25 cellular contexts compared by ENCODE assay signal in the genomic region with DNA sequence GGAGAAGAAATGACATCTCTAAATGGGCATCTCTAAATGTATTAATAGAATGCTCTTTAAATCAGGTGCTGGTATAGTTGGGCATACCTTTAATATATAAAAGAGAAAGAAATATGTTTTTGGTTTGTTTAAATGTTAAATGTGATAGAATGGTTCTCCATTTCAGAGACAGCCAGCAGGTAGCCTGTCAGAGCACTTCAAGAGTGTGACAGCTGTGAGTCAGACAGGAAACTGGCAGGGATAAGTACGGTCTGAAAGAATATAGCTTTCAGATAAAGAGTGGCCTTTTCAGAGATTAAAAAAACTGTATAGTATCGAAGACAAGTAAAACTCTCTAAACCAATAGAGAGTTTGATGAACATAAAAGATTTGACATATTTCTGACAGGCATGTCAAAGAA.
DNase-seq lines count a peak whose midpoint lies in the region; ATAC-seq and TF ChIP-seq lines count a peak whose summit lies in the region.
"Had no signal": no experiment of that assay in that cellular context is flagged by ENCODE, and none has a peak within 500 bp of the region (broad histone marks: within the 10 kb centered on the region; RNA-seq: fewer than 3 reads in every experiment).

No MANE protein-coding gene starts in this region.

- H3K14ac ChIP-seq in mesenchymal stem cell (ENCODE audit: low read length in 2 of 2) = no peak overlapping the region

- no peak overlapping the region for H3K18ac ChIP-seq in mesenchymal stem cell (ENCODE audit: low read depth in 1 of 2, low read length in 2 of 2)

- no peak overlapping the region for H2AFZ ChIP-seq in mesenchymal stem cell (ENCODE audit: low read depth, low read length)

- H3K27me3 ChIP-seq in BE2C (no peaks in the 10 kb centered on the region), RWPE2 (ENCODE audit: insufficient read depth, poor library complexity, severe bottlenecking) (no peaks in the 10 kb centered on the region), mesenchymal stem cell (ENCODE audit: control insufficient read depth in 1 of 2, insufficient read depth in 1 of 2, low read length in 2 of 2) (no peaks in the 10 kb centered on the region)
- H3K27me3 ChIP-seq: breast epithelium, gastrocnemius medialis, Peyer's patch, SJCRH30, transverse colon had no signal

- TF ChIP-seq CTCF in BE2C (IDR thresholded peaks at IDR 0.05; ENCODE audit: low read depth, low read length) (no peak), RWPE2 (IDR thresholded peaks at IDR 0.05; ENCODE audit: poor library complexity, severe bottlenecking) (no peak)

- H3K4me3 ChIP-seq in BE2C (ENCODE audit: low read depth, low read length) (no peak overlapping the region), RWPE2 (ENCODE audit: severe bottlenecking) (no peak overlapping the region), mesenchymal stem cell (ENCODE audit: insufficient read depth in 1 of 2, low read depth in 1 of 2, low read length in 2 of 2) (no peak overlapping the region)
- H3K4me3 ChIP-seq: breast epithelium, gastrocnemius medialis, HAP-1, Peyer's patch, SJCRH30, transverse colon had no signal

- H3K9me3 ChIP-seq in BE2C = no peaks in the 10 kb centered on the region
- H3K9me3 ChIP-seq in RWPE2 (ENCODE audit: severe bottlenecking) = no peaks in the 10 kb centered on the region
- H3K9me3 ChIP-seq in mesenchymal stem cell (ENCODE audit: control insufficient read depth, low read length) = peaks cover 4% of the 10 kb centered on the region
- H3K9me3 ChIP-seq: gastrocnemius medialis, HAP-1, Peyer's patch, SJCRH30, transverse colon had no signal

- no peak overlapping the region for H4K8ac ChIP-seq in mesenchymal stem cell (ENCODE audit: low read length)

- H3K23ac ChIP-seq in mesenchymal stem cell (ENCODE audit: low read length in 2 of 2) = no peak overlapping the region

- no peak overlapping the region for H3K9ac ChIP-seq in mesenchymal stem cell (ENCODE audit: low read length)

- H4K91ac ChIP-seq in mesenchymal stem cell (ENCODE audit: low read length) = no peak overlapping the region

- no peak overlapping the region for H2AK5ac ChIP-seq in mesenchymal stem cell (ENCODE audit: low read length, severe bottlenecking)

- DNase-seq in BE2C (peak; percentile 12), Daoy (ENCODE audit: low read depth) (peak; percentile 9), NCI-H2029 treated with DMSO at 0.1 percent for 48 hours (lab: John Stamatoyannopoulos, UW) (peak; percentile 22), RWPE2 (ENCODE audit: low spot score) (no peak), mesenchymal stem cell (no peak), hypothalamus (lab: John Stamatoyannopoulos, UW) (no peak)
- DNase-seq: ACHN; activated CD4-positive, alpha-beta T cell treated with anti-CD3 and anti-CD28 coated beads, Interleukin-2, amount 10 ng/mL, durations not matched to agents 24 days and 14 days; activated effector memory CD4-positive, alpha-beta T cell treated with Interleukin-2 at 50 U/mL for 16 hours; activated T-cell treated with anti-CD3 and anti-CD28 coated beads, Interleukin-2, amount 50 U/mL, for 1 hour; CD8-positive, alpha-beta memory T cell; gastrocnemius medialis; NCI-H526 treated with DMSO at 0.1 percent for 48 hours; nephron progenitor cell; Peyer's patch; SJCRH30; stimulated activated CD4-positive, alpha-beta T cell treated with anti-CD3 and anti-CD28 coated beads, Interleukin-4, amount 100 ng/mL, for 4 hours; SW 1271; transverse colon had no signal

- H2BK12ac ChIP-seq in mesenchymal stem cell (ENCODE audit: low read length in 2 of 2) = no peak overlapping the region

- no CpG with 5 or more reads among the region's 2 CpGs for WGBS in mesenchymal stem cell

- H2BK15ac ChIP-seq in mesenchymal stem cell (ENCODE audit: low read depth, poor library complexity, severe bottlenecking) = no peak overlapping the region

- H3K36me3 ChIP-seq in BE2C (no peaks in the 10 kb centered on the region), RWPE2 (ENCODE audit: low read depth) (no peaks in the 10 kb centered on the region), mesenchymal stem cell (ENCODE audit: control insufficient read depth in 1 of 2, insufficient read depth in 2 of 2, low read depth in 1 of 2, low read length in 2 of 2) (no peaks in the 10 kb centered on the region)
- H3K36me3 ChIP-seq: breast epithelium, gastrocnemius medialis, HAP-1, Peyer's patch, SJCRH30, transverse colon had no signal

- H3K4ac ChIP-seq in mesenchymal stem cell (ENCODE audit: low read depth in 1 of 2, low read length in 2 of 2) = no peak overlapping the region

- H3K4me1 ChIP-seq in BE2C (peaks cover 9% of the 10 kb centered on the region), RWPE2 (ENCODE audit: insufficient read depth, poor library complexity, severe bottlenecking) (no peaks in the 10 kb centered on the region), mesenchymal stem cell (ENCODE audit: control insufficient read depth, insufficient read depth, low read depth, low read length) (no peaks in the 10 kb centered on the region)
- H3K4me1 ChIP-seq: breast epithelium, gastrocnemius medialis, HAP-1, Peyer's patch, SJCRH30, transverse colon had no signal

- H2BK5ac ChIP-seq in mesenchymal stem cell (ENCODE audit: low read depth, low read length, poor library complexity, severe bottlenecking) = no peak overlapping the region

- no peaks in the 10 kb centered on the region for H3K79me1 ChIP-seq in mesenchymal stem cell (replicated peaks; ENCODE audit: low read length, poor library complexity, severe bottlenecking)

- no peak overlapping the region for H3K4me2 ChIP-seq in mesenchymal stem cell (ENCODE audit: low read length, poor library complexity, severe bottlenecking)

- H2BK120ac ChIP-seq in mesenchymal stem cell (ENCODE audit: low read depth, low read length) = no peak overlapping the region

- H3K27ac ChIP-seq in RWPE2 (ENCODE audit: poor library complexity, severe bottlenecking) (no peak overlapping the region), mesenchymal stem cell (ENCODE audit: low read length, poor library complexity, severe bottlenecking) (no peak overlapping the region)
- H3K27ac ChIP-seq: breast epithelium, gastrocnemius medialis, Peyer's patch, SJCRH30, transverse colon had no signal

- ATAC-seq in RWPE2 (ENCODE audit: low read depth) (peak; percentile 55; the same call in 1 of the 3 replicates), GM18907 (IDR thresholded peaks at IDR 0.05; ENCODE audit: unreplicated experiment) (no peak), GM21515 (IDR thresholded peaks at IDR 0.05; ENCODE audit: unreplicated experiment) (no peak)
- ATAC-seq: activated naive CD4-positive, alpha-beta T cell treated with anti-CD3 and anti-CD28 coated beads, Interleukin-2, amount 50 U/mL, for 72 hours; gastrocnemius medialis; left lobe of liver had no signal

Comparison
In these comparisons a context has a peak if more than half of its experiments do, and no peak if none do; other contexts are left out.
1. DNase-seq: peak in BE2C (single experiment), Daoy (single experiment) and NCI-H2029 treated with DMSO at 0.1 percent for 48 hours (single experiment); none in RWPE2 (single experiment), mesenchymal stem cell (single experiment) and hypothalamus (0 of 51).